16 cellular contexts compared by ENCODE assay signal in the genomic region with DNA sequence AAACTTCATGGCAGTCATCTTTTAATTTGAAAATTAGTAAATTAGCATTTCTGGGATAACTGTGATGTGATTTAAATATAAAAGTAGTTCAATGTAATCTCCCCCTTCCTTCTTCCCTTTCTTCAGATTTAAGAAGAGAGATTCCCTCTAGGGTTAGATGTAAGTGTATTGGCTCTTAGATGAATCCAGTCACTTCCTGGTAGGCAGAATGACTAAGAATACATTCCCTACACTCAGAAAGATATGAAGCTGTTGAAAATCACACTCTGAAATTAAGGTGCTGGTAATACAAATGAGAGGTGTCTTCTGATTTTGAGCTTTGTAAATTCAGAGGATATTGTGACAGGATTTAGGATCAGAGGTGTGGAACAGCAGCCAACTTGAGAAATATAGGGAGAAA.
DNase-seq lines count a peak whose midpoint lies in the region; ATAC-seq and TF ChIP-seq lines count a peak whose summit lies in the region.
"Had no signal": no experiment of that assay in that cellular context is flagged by ENCODE, and none has a peak within 500 bp of the region (broad histone marks: within the 10 kb centered on the region; RNA-seq: fewer than 3 reads in every experiment).

No MANE protein-coding gene starts in this region.

- no peak overlapping the region for H2AFZ ChIP-seq in neural progenitor cell (replicated peaks)
- H2AFZ ChIP-seq: GM23338 had no signal

- H3K9me3 Mint-ChIP-seq in endothelial cell (ENCODE audit: unreplicated experiment), result no peaks in the 10 kb centered on the region
- peaks cover 2% of the 10 kb centered on the region for H3K9me3 Mint-ChIP-seq in neural progenitor cell
- H3K9me3 Mint-ChIP-seq: GM23338, H9 had no signal

- ATAC-seq in GM18861 (IDR thresholded peaks at IDR 0.05; ENCODE audit: unreplicated experiment) (no peak), HG02981 (IDR thresholded peaks at IDR 0.05; ENCODE audit: unreplicated experiment) (no peak), GM21447 (IDR thresholded peaks at IDR 0.05; ENCODE audit: unreplicated experiment) (no peak)
- ATAC-seq: GM23338, K562 had no signal

- peaks cover 62% of the 10 kb centered on the region for H3K4me1 ChIP-seq in neural progenitor cell
- H3K4me1 ChIP-seq: BLaER1 treated with 17β-estradiol and CSF1 and Interleukin-3, amounts not matched to agents 10 nM and 100 nM had no signal

- H3K4me1 Mint-ChIP-seq in endothelial cell (ENCODE audit: unreplicated experiment) (peaks cover 60% of the 10 kb centered on the region), neural progenitor cell (peaks cover 20% of the 10 kb centered on the region)
- H3K4me1 Mint-ChIP-seq: CD4-positive, CD25-positive, alpha-beta regulatory T cell had no signal

- DNase-seq in DMS53 treated with DMSO at 0.1 percent for 48 hours (lab: John Stamatoyannopoulos, UW; ENCODE audit: unreplicated experiment) (peak; percentile 28), SHP77 (lab: John Stamatoyannopoulos, UW) (peak; percentile 23 to 39), endothelial cell (ENCODE audit: low spot score) (no peak), neural progenitor cell (ENCODE audit: low spot score) (no peak), brain microvascular endothelial cell (no peak)
- DNase-seq: ACHN; CD4-positive, CD25-positive, alpha-beta regulatory T cell; DMS79; EL; H9 had no signal

- peak overlapping the region; percentile 40 for H3K27ac ChIP-seq in neural progenitor cell
- no peak overlapping the region for H3K27ac ChIP-seq in brain microvascular endothelial cell
- H3K27ac ChIP-seq: BLaER1 treated with 17β-estradiol and CSF1 and Interleukin-3, amounts not matched to agents 10 nM and 100 nM had no signal

- no peak overlapping the region for H3K9ac ChIP-seq in neural progenitor cell
- H3K9ac ChIP-seq: BLaER1 treated with 17β-estradiol and CSF1 and Interleukin-3, amounts not matched to agents 10 nM and 100 nM had no signal

- no peaks in the 10 kb centered on the region for H3K36me3 Mint-ChIP-seq in endothelial cell (ENCODE audit: low read depth, unreplicated experiment)
- H3K36me3 Mint-ChIP-seq in neural progenitor cell, result no peaks in the 10 kb centered on the region
- H3K36me3 Mint-ChIP-seq: CD4-positive, CD25-positive, alpha-beta regulatory T cell had no signal

- TF ChIP-seq CTCF in endothelial cell (IDR thresholded peaks at IDR 0.05; ENCODE audit: unreplicated experiment) (no peak), neural progenitor cell (IDR thresholded peaks at IDR 0.05) (no peak), brain microvascular endothelial cell (IDR thresholded peaks at IDR 0.05; ENCODE audit: low read depth, low read length, missing control alignments) (no peak)

- H3K4me3 Mint-ChIP-seq in endothelial cell (ENCODE audit: unreplicated experiment) (no peak overlapping the region), neural progenitor cell (no peak overlapping the region)
- H3K4me3 Mint-ChIP-seq: CD4-positive, CD25-positive, alpha-beta regulatory T cell; GM23338; H9 had no signal

- H3K36me3 ChIP-seq in neural progenitor cell (no peaks in the 10 kb centered on the region), brain microvascular endothelial cell (replicated peaks) (no peaks in the 10 kb centered on the region)
- H3K36me3 ChIP-seq: BLaER1 treated with 17β-estradiol and CSF1 and Interleukin-3, amounts not matched to agents 10 nM and 100 nM had no signal

- peak overlapping the region; percentile 30 for H3K4me2 ChIP-seq in neural progenitor cell
- H3K4me2 ChIP-seq: BLaER1 treated with 17β-estradiol and CSF1 and Interleukin-3, amounts not matched to agents 10 nM and 100 nM; GM23338 had no signal

- H3K27ac Mint-ChIP-seq in endothelial cell (ENCODE audit: unreplicated experiment) (peak overlapping the region; percentile 85), neural progenitor cell (no peak overlapping the region)
- H3K27ac Mint-ChIP-seq: CD4-positive, CD25-positive, alpha-beta regulatory T cell; GM23338 had no signal

- no peaks in the 10 kb centered on the region for H3K9me3 ChIP-seq in neural progenitor cell (ENCODE audit: low read depth)
- H3K9me3 ChIP-seq: BLaER1 treated with 17β-estradiol and CSF1 and Interleukin-3, amounts not matched to agents 10 nM and 100 nM had no signal

- H3K4me3 ChIP-seq in neural progenitor cell, result no peak overlapping the region
- no peak overlapping the region for H3K4me3 ChIP-seq in brain microvascular endothelial cell (ENCODE audit: low read depth, low read length)
- H3K4me3 ChIP-seq: BLaER1 treated with 17β-estradiol and CSF1 and Interleukin-3, amounts not matched to agents 10 nM and 100 nM; GM23338; K562 had no signal

- H3K27me3 ChIP-seq in neural progenitor cell (no peaks in the 10 kb centered on the region), brain microvascular endothelial cell (replicated peaks) (no peaks in the 10 kb centered on the region)
- H3K27me3 ChIP-seq: BLaER1 treated with 17β-estradiol and CSF1 and Interleukin-3, amounts not matched to agents 10 nM and 100 nM had no signal

- H3F3A ChIP-seq in neural progenitor cell (ENCODE audit: low read depth), result peaks cover 12% of the 10 kb centered on the region

- H3K79me2 ChIP-seq in neural progenitor cell (ENCODE audit: low read depth), result no peaks in the 10 kb centered on the region

- in situ Hi-C loops in brain microvascular endothelial cell (cut with HindIII; ENCODE audit: low pct_ligation_motif_present, low sequenced_read_pairs), result no loop called here

- no peaks in the 10 kb centered on the region for H4K20me1 ChIP-seq in neural progenitor cell (ENCODE audit: low read depth)
- H4K20me1 ChIP-seq: BLaER1 treated with 17β-estradiol and CSF1 and Interleukin-3, amounts not matched to agents 10 nM and 100 nM had no signal

- no peaks in the 10 kb centered on the region for H3K27me3 Mint-ChIP-seq in endothelial cell (ENCODE audit: unreplicated experiment)
- peaks cover 5% of the 10 kb centered on the region for H3K27me3 Mint-ChIP-seq in neural progenitor cell (ENCODE audit: insufficient read depth, low read depth)
- H3K27me3 Mint-ChIP-seq: CD4-positive, CD25-positive, alpha-beta regulatory T cell had no signal

Comparison
In these comparisons a context has a peak if more than half of its experiments do, and no peak if none do; other contexts are left out.
1. DNase-seq: peak in DMS53 treated with DMSO at 0.1 percent for 48 hours (single experiment) and SHP77 (2 of 2); none in endothelial cell (single experiment), neural progenitor cell (single experiment) and brain microvascular endothelial cell (single experiment).